12 cellular contexts compared by ENCODE assay signal in genomic region chr1:43868741-43869067, GRCh38.
DNase-seq lines count a peak whose midpoint lies in the region; ATAC-seq and TF ChIP-seq lines count a peak whose summit lies in the region.
"Had no signal": no experiment of that assay in that cellular context is flagged by ENCODE, and none has a peak within 500 bp of the region (broad histone marks: within the 10 kb centered on the region; RNA-seq: fewer than 3 reads in every experiment).

No MANE protein-coding gene starts in this region.

- ATAC-seq in HG03108 (IDR thresholded peaks at IDR 0.05; ENCODE audit: unreplicated experiment) = no peak
- ATAC-seq: stimulated activated memory B cell treated with anti-CD40 and anti-IgM and Interleukin-4, amounts not matched to agents 10 μg/mL and 1 μg/mL and 100 μg/mL, for 72 hours had no signal

- DNase-seq in H4 (ENCODE audit: low spot score) (peak; percentile 80), NCI-H446 (lab: John Stamatoyannopoulos, UW) (peak; percentile 92 to 94), fibroblast of pulmonary artery (ENCODE audit: low read depth) (peak; percentile 92), retinal pigment epithelial cell (ENCODE audit: low read depth) (peak; percentile 66), superior temporal gyrus (ENCODE audit: extremely low spot score) (no peak), pons (ENCODE audit: low spot score) (no peak)
- DNase-seq: DMS79 treated with DMSO at 0.1 percent for 48 hours, Kasumi-1, T-helper 1 cell had no signal

- H3K4me3 ChIP-seq in fibroblast of pulmonary artery (replicated peaks; ENCODE audit: low read depth, low read length) = no peak overlapping the region
- H3K4me3 ChIP-seq in retinal pigment epithelial cell (ENCODE audit: low read length) = no peak overlapping the region
- H3K4me3 ChIP-seq: mucosa of descending colon had no signal

- TF ChIP-seq CTCF in fibroblast of pulmonary artery (IDR thresholded peaks at IDR 0.05; ENCODE audit: low read length, missing control alignments) (no peak), retinal pigment epithelial cell (conservative IDR thresholded peaks at IDR 0.05; ENCODE audit: low read depth, low read length) (no peak)

Comparison
In these comparisons a context has a peak if more than half of its experiments do, and no peak if none do; other contexts are left out.
1. DNase-seq: peak in H4 (single experiment), NCI-H446 (2 of 2), fibroblast of pulmonary artery (single experiment) and retinal pigment epithelial cell (single experiment); none in superior temporal gyrus (single experiment) and pons (single experiment).